ENCODE assay signal across 19 cellular contexts in the genomic region with DNA sequence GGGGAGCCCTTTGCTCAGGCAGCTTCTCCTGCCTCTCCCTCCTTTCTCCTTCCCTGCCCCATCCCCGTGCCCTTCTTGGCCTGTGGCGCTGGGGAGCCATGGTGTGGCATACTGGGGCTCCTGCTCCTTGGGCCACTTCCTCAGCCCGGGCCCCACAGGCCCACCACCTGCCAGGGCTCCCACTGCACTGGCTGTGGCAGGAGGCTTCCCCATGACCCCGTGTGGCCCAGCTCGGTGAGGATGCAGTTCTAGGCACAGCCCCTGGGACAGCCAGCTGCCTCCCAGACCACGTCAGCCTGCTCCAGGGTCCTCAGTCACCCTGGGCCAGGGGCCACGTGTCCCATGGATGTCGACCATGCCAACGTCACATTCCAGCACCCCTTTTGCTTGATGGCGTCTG. TPM values are rescaled to one million over a fixed set of nuclear protein-coding genes. Genes with fewer than 3 reads are reported as not detected.
DNase-seq lines count a peak whose midpoint lies in the region; ATAC-seq, FAIRE-seq and TF ChIP-seq lines count a peak whose summit lies in the region.
"Had no signal": no experiment of that assay in that cellular context is flagged by ENCODE, and none has a peak within 500 bp of the region (broad histone marks: within the 10 kb centered on the region; RNA-seq: fewer than 3 reads in every experiment).

No MANE protein-coding gene starts in this region.

- TF ChIP-seq POLR2A in GM12878 (IDR thresholded peaks at IDR 0.05; ENCODE audit: low read depth, low read length) = peak; percentile 64

- SMC1A ChIA-PET in GM12878 (lab: Charles Lee; ENCODE audit: uncharacterized antibody, unreplicated experiment) = no interaction called here

- H4K12ac ChIP-seq in trophoblast cell (ENCODE audit: low read depth, low read length) = no peak overlapping the region

- H3K27me3 ChIP-seq in GM12878 (replicated peaks in 1 of 2; ENCODE audit: control insufficient read depth in 2 of 2, insufficient read depth in 2 of 2, low read length in 1 of 2) (no peaks in the 10 kb centered on the region), trophoblast cell (ENCODE audit: insufficient read depth, low read length) (no peaks in the 10 kb centered on the region)

- intact Hi-C loops in activated CD8-positive, alpha-beta T cell treated with anti-CD3 and anti-CD28 coated beads for 36 hours (cut with micrococcal nuclease) = no loop called here
- intact Hi-C loops in CD14-positive monocyte (cut with micrococcal nuclease) = no loop called here
- intact Hi-C loops in GM12878 (cut with micrococcal nuclease; ENCODE audit: unreplicated experiment) = no loop called here

- H2BK5ac ChIP-seq in trophoblast cell (ENCODE audit: low read depth, low read length, poor library complexity) = no peak overlapping the region

- H3K36me3 ChIP-seq in GM12878 (ENCODE audit: control insufficient read depth in 2 of 2, insufficient read depth in 2 of 2, low read length in 1 of 2) (peaks cover 19 to 22% of the 10 kb centered on the region in 2 experiments), trophoblast cell (ENCODE audit: control insufficient read depth in 1 of 2, insufficient read depth in 2 of 2, low read length in 2 of 2) (peaks cover 15 to 16% of the 10 kb centered on the region in 2 experiments)

- no peak for DNase-seq in activated CD8-positive, alpha-beta T cell treated with anti-CD3 and anti-CD28 coated beads, Interleukin-2, amount 10 ng/mL, durations not matched to agents 7 days and 5 days
- DNase-seq in activated CD8-positive, alpha-beta T cell treated with anti-CD3 and anti-CD28 coated beads for 36 hours = no peak
- DNase-seq in CD14-positive monocyte (ENCODE audit: low spot score) (peak; percentile 40), GM12878 (ENCODE audit: low read depth, low spot score) (no peak), trophoblast cell (no peak), hippocampal formation (lab: John Stamatoyannopoulos, UW) (no peak), NCI-H1105 treated with DMSO at 0.1 percent for 48 hours (lab: John Stamatoyannopoulos, UW) (no peak)
- DNase-seq: CD4-positive, CD25-positive, alpha-beta regulatory T cell; DMS53; HCEC 1CT; NCI-H1092 treated with DMSO at 0.1 percent for 48 hours; NCI-H187 treated with DMSO at 0.1 percent for 48 hours; NCI-H446; PC-9 had no signal

- no peak overlapping the region for H4K91ac ChIP-seq in trophoblast cell (ENCODE audit: low read depth, low read length)

- H3K27ac ChIP-seq in GM12878 (ENCODE audit: control insufficient read depth, insufficient read depth) (no peak overlapping the region), trophoblast cell (ENCODE audit: low read depth, low read length) (no peak overlapping the region)
- H3K27ac ChIP-seq: PC-9 had no signal

- TF ChIP-seq RAD21 in GM12878 (IDR thresholded peaks at IDR 0.05; ENCODE audit: insufficient read depth, low read depth, low read length) = no peak

- no peak overlapping the region for H3K23ac ChIP-seq in trophoblast cell (ENCODE audit: low read length)

- H3K4ac ChIP-seq in trophoblast cell (ENCODE audit: low read depth, low read length) = no peak overlapping the region

- H3K9me3 ChIP-seq in GM12878 (replicated peaks; ENCODE audit: control insufficient read depth, insufficient read depth, low read length) (no peaks in the 10 kb centered on the region), trophoblast cell (ENCODE audit: insufficient read depth, low read depth, low read length) (peaks cover 14% of the 10 kb centered on the region)

- no peaks in the 10 kb centered on the region for H3K4me1 Mint-ChIP-seq in activated CD8-positive, alpha-beta T cell treated with anti-CD3 and anti-CD28 coated beads, Interleukin-2, amount 10 ng/mL, durations not matched to agents 7 days and 5 days (ENCODE audit: low read depth)
- no peaks in the 10 kb centered on the region for H3K4me1 Mint-ChIP-seq in activated CD8-positive, alpha-beta T cell treated with anti-CD3 and anti-CD28 coated beads for 36 hours (ENCODE audit: low read depth)
- H3K4me1 Mint-ChIP-seq in CD14-positive monocyte = no peaks in the 10 kb centered on the region
- H3K4me1 Mint-ChIP-seq: CD4-positive, CD25-positive, alpha-beta regulatory T cell had no signal

- BruUV-seq in GM12878 (replicated peaks; lab: Mats Ljungman, UMichigan) = no TSS peak

- no peaks in the 10 kb centered on the region for H3K27me3 Mint-ChIP-seq in activated CD8-positive, alpha-beta T cell treated with anti-CD3 and anti-CD28 coated beads, Interleukin-2, amount 10 ng/mL, durations not matched to agents 7 days and 5 days (ENCODE audit: low read depth)
- H3K27me3 Mint-ChIP-seq in activated CD8-positive, alpha-beta T cell treated with anti-CD3 and anti-CD28 coated beads for 36 hours = no peaks in the 10 kb centered on the region
- H3K27me3 Mint-ChIP-seq in CD14-positive monocyte (ENCODE audit: low read depth in 3 of 3) = peaks cover 0 to 2% (median 0%) of the 10 kb centered on the region in 3 donors
- H3K27me3 Mint-ChIP-seq: CD4-positive, CD25-positive, alpha-beta regulatory T cell had no signal

- no peak overlapping the region for H3K4me3 ChIP-seq in GM12878
- peak overlapping the region; percentile 18 for H3K4me3 ChIP-seq in trophoblast cell (ENCODE audit: low read depth, low read length)
- H3K4me3 ChIP-seq: PC-9 had no signal

- H3K4me1 ChIP-seq in GM12878 (ENCODE audit: control insufficient read depth, insufficient read depth, low read length) = peaks cover 7% of the 10 kb centered on the region; the same call in 1 of the 2 replicates
- H3K4me1 ChIP-seq in trophoblast cell (ENCODE audit: control insufficient read depth in 1 of 2, insufficient read depth in 2 of 2, low read length in 2 of 2) = peaks cover 0 to 9% of the 10 kb centered on the region in 2 experiments

- H3K79me1 ChIP-seq in trophoblast cell (ENCODE audit: low read length) = no peaks in the 10 kb centered on the region

- no peak overlapping the region for H3K9ac ChIP-seq in GM12878 (ENCODE audit: control insufficient read depth, insufficient read depth, low read length)
- H3K9ac ChIP-seq in trophoblast cell (ENCODE audit: low read length) = no peak overlapping the region

- peaks cover 12% of the 10 kb centered on the region for H3K36me3 Mint-ChIP-seq in activated CD8-positive, alpha-beta T cell treated with anti-CD3 and anti-CD28 coated beads, Interleukin-2, amount 10 ng/mL, durations not matched to agents 7 days and 5 days (ENCODE audit: low read depth)
- peaks cover 5% of the 10 kb centered on the region for H3K36me3 Mint-ChIP-seq in activated CD8-positive, alpha-beta T cell treated with anti-CD3 and anti-CD28 coated beads for 36 hours (ENCODE audit: low read depth)
- H3K36me3 Mint-ChIP-seq in CD14-positive monocyte = peaks cover 33 to 55% of the 10 kb centered on the region in 2 donors

- TF ChIP-seq EP300 in GM12878 (IDR thresholded peaks at IDR 0.05; ENCODE audit: borderline replicate concordance in 1 of 2, control insufficient read depth in 1 of 2, low read depth in 2 of 2, low read length in 2 of 2) = no peak

- FAIRE-seq in GM12878 (lab: Jason Lieb, UNC) = no peak
- FAIRE-seq: GM12892, GM19239 had no signal

- H2AK5ac ChIP-seq in trophoblast cell (ENCODE audit: low read length) = no peak overlapping the region

- H2BK120ac ChIP-seq in trophoblast cell (ENCODE audit: insufficient read depth, low read length, poor library complexity) = no peak overlapping the region

- RAD21 ChIA-PET in GM12878 (lab: Charles Lee; ENCODE audit: unreplicated experiment) = interaction anchor here (0.7 kb wide), 1 partner anchor 215 kb away, joined by 3 read pairs; no protein-coding TSS in a partner anchor

- H3K27ac Mint-ChIP-seq in activated CD8-positive, alpha-beta T cell treated with anti-CD3 and anti-CD28 coated beads, Interleukin-2, amount 10 ng/mL, durations not matched to agents 7 days and 5 days = no peak overlapping the region
- H3K27ac Mint-ChIP-seq in activated CD8-positive, alpha-beta T cell treated with anti-CD3 and anti-CD28 coated beads for 36 hours = no peak overlapping the region
- peak overlapping the region in 1 of 7 donors; percentile 26 for H3K27ac Mint-ChIP-seq in CD14-positive monocyte
- H3K27ac Mint-ChIP-seq: CD4-positive, CD25-positive, alpha-beta regulatory T cell had no signal

- 87% methylated on average over 10 of the region's 10 CpGs for WGBS in GM12878 (ENCODE audit: insufficient coverage, insufficient replicate concordance, low lambda C conversion rate, missing lambda C conversion rate)
- no CpG with 5 or more reads among the region's 10 CpGs for WGBS in trophoblast cell (ENCODE audit: extremely low coverage, insufficient coverage, insufficient read length)

- ATAC-seq in activated CD8-positive, alpha-beta T cell treated with anti-CD3 and anti-CD28 coated beads, Interleukin-2, amount 10 ng/mL, durations not matched to agents 7 days and 5 days = peak; percentile 18
- no peak for ATAC-seq in activated CD8-positive, alpha-beta T cell treated with anti-CD3 and anti-CD28 coated beads for 36 hours
- ATAC-seq in GM12878 (peak; percentile 4), HG03432 (IDR thresholded peaks at IDR 0.05; ENCODE audit: unreplicated experiment) (no peak)

- H2AFZ ChIP-seq in GM12878 (ENCODE audit: control insufficient read depth, low read depth, low read length) (no peak overlapping the region), trophoblast cell (ENCODE audit: insufficient read depth, low read length, poor library complexity) (no peak overlapping the region)
- H2AFZ ChIP-seq: PC-9 had no signal

- H3K4me3 Mint-ChIP-seq in activated CD8-positive, alpha-beta T cell treated with anti-CD3 and anti-CD28 coated beads, Interleukin-2, amount 10 ng/mL, durations not matched to agents 7 days and 5 days = no peak overlapping the region
- no peak overlapping the region for H3K4me3 Mint-ChIP-seq in activated CD8-positive, alpha-beta T cell treated with anti-CD3 and anti-CD28 coated beads for 36 hours
- no peak overlapping the region for H3K4me3 Mint-ChIP-seq in CD14-positive monocyte
- H3K4me3 Mint-ChIP-seq: CD4-positive, CD25-positive, alpha-beta regulatory T cell had no signal

- no peaks in the 10 kb centered on the region for H3K9me3 Mint-ChIP-seq in activated CD8-positive, alpha-beta T cell treated with anti-CD3 and anti-CD28 coated beads, Interleukin-2, amount 10 ng/mL, durations not matched to agents 7 days and 5 days (ENCODE audit: insufficient read depth)
- H3K9me3 Mint-ChIP-seq in activated CD8-positive, alpha-beta T cell treated with anti-CD3 and anti-CD28 coated beads for 36 hours = no peaks in the 10 kb centered on the region
- peaks cover 0 to 4% (median 0%) of the 10 kb centered on the region in 7 donors for H3K9me3 Mint-ChIP-seq in CD14-positive monocyte
- H3K9me3 Mint-ChIP-seq: CD4-positive, CD25-positive, alpha-beta regulatory T cell had no signal

- in situ Hi-C loops in GM12878 (cut with MboI) = no loop called here

- H3K4me2 ChIP-seq in GM12878 (ENCODE audit: control insufficient read depth, insufficient read depth) (no peak overlapping the region), trophoblast cell (ENCODE audit: low read length) (no peak overlapping the region)
- H3K4me2 ChIP-seq: PC-9 had no signal

- no peak overlapping the region for H3K14ac ChIP-seq in trophoblast cell (ENCODE audit: low read length)

- CTCF ChIA-PET in activated CD8-positive, alpha-beta T cell treated with anti-CD3 and anti-CD28 coated beads, Interleukin-2, amount 10 ng/mL, durations not matched to agents 7 days and 5 days (lab: Charles Lee) = interaction anchor here (1.7 kb wide), 1 partner anchor 215 kb away, joined by 5 read pairs; no protein-coding TSS in a partner anchor
- CTCF ChIA-PET in activated CD8-positive, alpha-beta T cell treated with anti-CD3 and anti-CD28 coated beads for 36 hours (lab: Charles Lee) = no interaction called here
- CTCF ChIA-PET in GM12878 (lab: Yijun Ruan, JAX) = interaction anchor here (1.9 kb wide), 1 partner anchor 215 kb away, joined by 6 read pairs; no protein-coding TSS in a partner anchor

- H4K8ac ChIP-seq in trophoblast cell (ENCODE audit: low read depth, low read length) = no peak overlapping the region

- H3K79me2 ChIP-seq in GM12878 (ENCODE audit: control insufficient read depth, insufficient read depth, low read length) = no peaks in the 10 kb centered on the region
- no peaks in the 10 kb centered on the region for H3K79me2 ChIP-seq in trophoblast cell (ENCODE audit: control insufficient read depth, insufficient read depth, low read length, poor library complexity)

- H2BK12ac ChIP-seq in trophoblast cell (ENCODE audit: low read length) = no peak overlapping the region

- no peak overlapping the region for H3K18ac ChIP-seq in trophoblast cell (ENCODE audit: low read length)

- no peak for TF ChIP-seq CTCF in activated CD8-positive, alpha-beta T cell treated with anti-CD3 and anti-CD28 coated beads for 36 hours (IDR thresholded peaks at IDR 0.05)
- no peak for TF ChIP-seq CTCF in CD14-positive monocyte (IDR thresholded peaks at IDR 0.05)
- TF ChIP-seq CTCF in GM12878 (IDR thresholded peaks at IDR 0.05 in 2 of 3, conservative IDR thresholded peaks at IDR 0.05 in 1 of 3; ENCODE audit: control insufficient read depth in 2 of 3, extremely low read depth in 1 of 3, insufficient read depth in 1 of 3, low read depth in 3 of 3, low read length in 3 of 3) = no peak

- POLR2A ChIA-PET in activated CD8-positive, alpha-beta T cell treated with anti-CD3 and anti-CD28 coated beads, Interleukin-2, amount 10 ng/mL, durations not matched to agents 7 days and 5 days (lab: Charles Lee) = no interaction called here
- POLR2A ChIA-PET in activated CD8-positive, alpha-beta T cell treated with anti-CD3 and anti-CD28 coated beads for 36 hours (lab: Charles Lee) = no interaction called here
- POLR2A ChIA-PET in GM12878 (lab: Charles Lee) = no interaction called here

- H4K20me1 ChIP-seq in GM12878 (ENCODE audit: control insufficient read depth, insufficient read depth) = no peaks in the 10 kb centered on the region

RNA-seq across cellular contexts. Expression of gene AMN, which starts 13.0 kb away (rescaled TPM):
- under 1 TPM; 0.91 to 0.95 TPM for total RNA-seq in activated CD8-positive, alpha-beta T cell treated with anti-CD3 and anti-CD28 coated beads, Interleukin-2, amount 10 ng/mL, durations not matched to agents 7 days and 5 days
- total RNA-seq in activated CD8-positive, alpha-beta T cell treated with anti-CD3 and anti-CD28 coated beads for 36 hours = 1 to 10 TPM; 1.0 to 1.4 TPM
- not detected for polyA plus RNA-seq in CD14-positive monocyte
- 2.7 TPM in 2 replicates for total RNA-seq in GM12878 (2013; cell fraction: nucleolus; rRNA removed)
- 0.11 and 0.17 TPM in 2 replicates for total RNA-seq in GM12878 (2014; rRNA removed)
- not detected in 2 replicates for total RNA-seq in GM12878 (2014; rRNA removed; fragmentation: Illumina TruSeq; extraction: Trizol)
- 0.33 and 0.82 TPM in 2 replicates for total RNA-seq in GM12878 (2021)
- not detected for polyA plus RNA-seq in GM12878 (2011; ENCODE audit: low read depth)
- polyA plus RNA-seq in GM12878 (2011; rRNA removed) = 0.04 and 0.10 TPM in 2 replicates
- 0.07 and 0.22 TPM in 2 replicates for polyA plus RNA-seq in GM12878 (2011; cell fraction: cytosol; rRNA removed)
- 2.1 and 2.7 TPM in 2 replicates for polyA plus RNA-seq in GM12878 (2011; cell fraction: nucleus; rRNA removed)
- polyA plus RNA-seq in GM12878 (2012) = 0.26 and 0.45 TPM in 2 replicates
- 0.03 TPM in 1 of 2 replicates, not detected in the other for polyA plus RNA-seq in GM12878 (2014; fragmentation: Illumina TruSeq; extraction: Trizol)
- not detected for polyA plus RNA-seq in GM12878 (2014; fragmentation: Nextera tagmentation; extraction: Ambion mirVana)
- 0.24 TPM in 1 of 2 replicates, not detected in the other for polyA plus RNA-seq in GM12878 (2014; rRNA removed)
- not detected for polyA plus RNA-seq in GM12878 (2016; fragmentation: Nextera tagmentation; extraction: Ambion mirVana)
- 0.21 TPM in 1 of 2 replicates, not detected in the other for polyA minus RNA-seq in GM12878 (2011; rRNA and poly(A)+ RNA removed)
- polyA minus RNA-seq in GM12878 (2011; cell fraction: cytosol; rRNA and poly(A)+ RNA removed) = not detected in 2 replicates
- 0.36 and 0.48 TPM in 2 replicates for polyA minus RNA-seq in GM12878 (2011; cell fraction: nucleus; rRNA and poly(A)+ RNA removed)
- polyA plus RNA-seq in trophoblast cell (2013) = 0.66 and 0.89 TPM in 2 replicates
- total RNA-seq: HT1080, M059J had no signal

Comparison
In these comparisons a context has a peak if more than half of its experiments do, and no peak if none do; other contexts are left out.
1. ATAC-seq: peak in activated CD8-positive, alpha-beta T cell treated with anti-CD3 and anti-CD28 coated beads, Interleukin-2, amount 10 ng/mL, durations not matched to agents 7 days and 5 days (single experiment) and GM12878 (single experiment); none in activated CD8-positive, alpha-beta T cell treated with anti-CD3 and anti-CD28 coated beads for 36 hours (single experiment) and HG03432 (single experiment).